In genomic region chr11:94768602-94769511, GRCh38 we compare ENCODE assay signal across 9 cellular contexts. TPM values are rescaled to one million over a fixed set of nuclear protein-coding genes. Genes with fewer than 3 reads are reported as not detected.
A peak's percentile ranks its signal among the peaks of the same experiment; 100 is the strongest.
DNase-seq lines count a peak whose midpoint lies in the region; ATAC-seq and TF ChIP-seq lines count a peak whose summit lies in the region.
"Had no signal": no experiment of that assay in that cellular context is flagged by ENCODE, and none has a peak within 500 bp of the region (broad histone marks: within the 10 kb centered on the region; RNA-seq: fewer than 3 reads in every experiment).

No MANE protein-coding gene starts in this region.

- CTCF ChIA-PET in WTC11 (lab: Charles Lee): interaction anchor here (0.7 to 2.6 kb wide), 7 partner anchors 12 to 146 kb away, joined by 3 to 12 read pairs (median 3); no protein-coding TSS in a partner anchor

- H3K36me3 Mint-ChIP-seq in WTC11 (peaks cover 7% of the 10 kb centered on the region), nephron progenitor cell (ENCODE audit: low read depth) (peaks cover 25% of the 10 kb centered on the region)

- peak overlapping the region; percentile 81 for H3K27ac ChIP-seq in foreskin keratinocyte
- H3K27ac ChIP-seq: C4-2B had no signal

- no peaks in the 10 kb centered on the region for H3K27me3 ChIP-seq in foreskin keratinocyte

- peaks cover 35% of the 10 kb centered on the region for H3K4me1 ChIP-seq in foreskin keratinocyte

- peak; percentile 6 to 9 for DNase-seq in NCI-H187 (lab: John Stamatoyannopoulos, UW)
- no peak for DNase-seq in NCI-H187 treated with DMSO at 0.1 percent for 48 hours (lab: John Stamatoyannopoulos, UW)
- peak; percentile 53 for DNase-seq in WTC11 (ENCODE audit: low spot score)
- no peak for DNase-seq in foreskin keratinocyte
- DNase-seq in nephron progenitor cell: peak; percentile 71
- DNase-seq in effector CD4-positive, alpha-beta T cell: no peak
- no peak for DNase-seq in activated CD4-positive, CD25-positive, alpha-beta regulatory T cell treated with anti-CD3 and anti-CD28 coated beads, Interleukin-2, amount 50 U/mL, for 72 hours

- POLR2A ChIA-PET in WTC11 (lab: Charles Lee): interaction anchor here (0.7 to 1.1 kb wide), 2 partner anchors 15 to 122 kb away, joined by 3 read pairs; no protein-coding TSS in a partner anchor

- peak; percentile 29 for ATAC-seq in HG02870 (IDR thresholded peaks at IDR 0.05; ENCODE audit: unreplicated experiment)
- ATAC-seq in WTC11: peak; percentile 31
- peak; percentile 18 for ATAC-seq in foreskin keratinocyte

- H3K27ac Mint-ChIP-seq in WTC11: no peak overlapping the region
- H3K27ac Mint-ChIP-seq in nephron progenitor cell: peak overlapping the region; percentile 82

- TF ChIP-seq CTCF in WTC11 (IDR thresholded peaks at IDR 0.05) (no peak), foreskin keratinocyte (conservative IDR thresholded peaks at IDR 0.05) (no peak), nephron progenitor cell (IDR thresholded peaks at IDR 0.05) (no peak)

- H3K4me1 Mint-ChIP-seq in WTC11 (peaks cover 50% of the 10 kb centered on the region), nephron progenitor cell (peaks cover 29% of the 10 kb centered on the region)

- H3K27me3 Mint-ChIP-seq in WTC11 (ENCODE audit: low read depth) (peaks cover 18% of the 10 kb centered on the region), nephron progenitor cell (ENCODE audit: low read depth, poor library complexity) (no peaks in the 10 kb centered on the region)

- H3K4me3 Mint-ChIP-seq in WTC11 (no peak overlapping the region; the same call in 1 of the 2 replicates), nephron progenitor cell (no peak overlapping the region)

- peaks cover 8% of the 10 kb centered on the region for H3K9me3 Mint-ChIP-seq in WTC11
- H3K9me3 Mint-ChIP-seq in nephron progenitor cell: peaks cover 17% of the 10 kb centered on the region

TF ChIP-seq in WTC11, 78 proteins besides CTCF, POLR2A, EP300 and RAD21:
- TF ChIP-seq CREM (CRISPR knock-in tag; IDR thresholded peaks at IDR 0.05) (no peak), KAT7 (CRISPR knock-in tag; IDR thresholded peaks at IDR 0.05; ENCODE audit: borderline replicate concordance) (0 out of 2 replicates have a peak, but pooled peaks have one; percentile 44), MYBL2 (CRISPR knock-in tag; IDR thresholded peaks at IDR 0.05) (0 out of 2 replicates have a peak, but pooled peaks have one; percentile 19), ZBTB43 (CRISPR knock-in tag; IDR thresholded peaks at IDR 0.05) (no peak), RELA (CRISPR knock-in tag; IDR thresholded peaks at IDR 0.05; ENCODE audit: borderline replicate concordance) (0 out of 2 replicates have a peak, but pooled peaks have one; percentile 36), ELF4 (CRISPR knock-in tag; IDR thresholded peaks at IDR 0.05; ENCODE audit: low read depth) (no peak)

RNA-seq across cellular contexts. Expression of gene AMOTL1, which starts 0.7 kb away (rescaled TPM):
- total RNA-seq in WTC11 (2021) (23.4 to 39.8 TPM (median 26.4 TPM) in 3 replicates), foreskin keratinocyte (158 and 182 TPM in 2 replicates)
- polyA plus RNA-seq in foreskin keratinocyte: 25.6 and 26.8 TPM in 2 replicates

Comparison
In these comparisons a context has a peak if more than half of its experiments do, and no peak if none do; other contexts are left out.
1. DNase-seq: peak in NCI-H187 (2 of 2), WTC11 (single experiment) and nephron progenitor cell (single experiment); none in NCI-H187 treated with DMSO at 0.1 percent for 48 hours (single experiment), foreskin keratinocyte (0 of 2), effector CD4-positive, alpha-beta T cell (single experiment) and activated CD4-positive, CD25-positive, alpha-beta regulatory T cell treated with anti-CD3 and anti-CD28 coated beads, Interleukin-2, amount 50 U/mL, for 72 hours (single experiment).
2. Peak in every context shown above with its lines, with median percentiles within 50 percentile points of each other: ATAC-seq.